ENCODE assay signal across 20 cellular contexts in the genomic region with DNA sequence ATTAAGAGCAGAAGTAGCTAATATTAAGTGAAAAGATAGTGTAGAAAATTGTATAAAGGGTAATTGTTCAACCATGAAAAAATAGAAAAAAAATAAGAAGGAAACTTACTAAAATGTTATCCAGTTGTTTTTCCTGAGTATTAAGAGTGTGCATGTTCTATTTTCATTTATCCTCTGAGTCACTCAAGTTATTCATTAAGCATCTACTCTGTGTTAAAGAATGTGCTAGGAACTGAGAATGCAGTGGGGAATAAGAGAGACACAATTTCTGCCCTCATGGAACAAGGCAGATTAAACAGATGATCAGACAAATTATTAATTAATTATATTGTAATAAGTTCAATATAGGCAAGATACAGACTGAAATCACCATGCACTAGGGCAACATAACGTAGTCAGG. TPM values are rescaled to one million over a fixed set of nuclear protein-coding genes. Genes with fewer than 3 reads are reported as not detected.
A peak's percentile ranks its signal among the peaks of the same experiment; 100 is the strongest.
DNase-seq lines count a peak whose midpoint lies in the region; ATAC-seq, FAIRE-seq and TF ChIP-seq lines count a peak whose summit lies in the region.
"Had no signal": no experiment of that assay in that cellular context is flagged by ENCODE, and none has a peak within 500 bp of the region (broad histone marks: within the 10 kb centered on the region; RNA-seq: fewer than 3 reads in every experiment).

No MANE protein-coding gene starts in this region.

- DNase-seq in EL: peak; percentile 13
- peak; percentile 2 for DNase-seq in bronchial epithelial cell (ENCODE audit: low read depth)
- peak; percentile 78 for DNase-seq in kidney tubule cell (ENCODE audit: low spot score)
- no peak for DNase-seq in CD8-positive, alpha-beta memory T cell
- no peak for DNase-seq in activated CD4-positive, alpha-beta T cell treated with anti-CD3 and anti-CD28 coated beads, Interleukin-2, amount 10 ng/mL, durations not matched to agents 7 days and 5 days
- DNase-seq in OCI-M1 (lab: John Stamatoyannopoulos, UW): no peak
- DNase-seq: CD4-positive, alpha-beta T cell; DND-41; GF-D8; KG1; NCI-H1092; NCI-H146; NCI-H2081; NCI-H774; PC-9 had no signal

- no peak for TF ChIP-seq CTCF in bronchial epithelial cell (IDR thresholded peaks at IDR 0.05; ENCODE audit: insufficient read depth, low read length, severe bottlenecking)

- POLR2A ChIA-PET in CD8-positive, alpha-beta memory T cell (lab: Charles Lee): no interaction called here
- POLR2A ChIA-PET in activated CD4-positive, alpha-beta T cell treated with anti-CD3 and anti-CD28 coated beads, Interleukin-2, amount 10 ng/mL, durations not matched to agents 7 days and 5 days (lab: Charles Lee): no interaction called here

- no peaks in the 10 kb centered on the region for H3K4me1 Mint-ChIP-seq in CD8-positive, alpha-beta memory T cell
- H3K4me1 Mint-ChIP-seq in activated CD4-positive, alpha-beta T cell treated with anti-CD3 and anti-CD28 coated beads, Interleukin-2, amount 10 ng/mL, durations not matched to agents 7 days and 5 days: no peaks in the 10 kb centered on the region
- H3K4me1 Mint-ChIP-seq: B cell had no signal

- H3K9me3 Mint-ChIP-seq in CD8-positive, alpha-beta memory T cell: peaks cover 9 to 25% (median 10%) of the 10 kb centered on the region in 5 donors
- peaks cover 5% of the 10 kb centered on the region for H3K9me3 Mint-ChIP-seq in activated CD4-positive, alpha-beta T cell treated with anti-CD3 and anti-CD28 coated beads, Interleukin-2, amount 10 ng/mL, durations not matched to agents 7 days and 5 days

- no peak for FAIRE-seq in bronchial epithelial cell (lab: Jason Lieb, UNC)
- FAIRE-seq: GM12891, GM18507, H1 had no signal

- ATAC-seq in HG03196 (IDR thresholded peaks at IDR 0.05; ENCODE audit: unreplicated experiment): no peak

- H3K27ac Mint-ChIP-seq in CD8-positive, alpha-beta memory T cell: no peak overlapping the region
- no peak overlapping the region for H3K27ac Mint-ChIP-seq in activated CD4-positive, alpha-beta T cell treated with anti-CD3 and anti-CD28 coated beads, Interleukin-2, amount 10 ng/mL, durations not matched to agents 7 days and 5 days
- H3K27ac Mint-ChIP-seq: B cell; CD4-positive, alpha-beta T cell had no signal

- H3K9me3 ChIP-seq in CD8-positive, alpha-beta memory T cell (ENCODE audit: low read length): no peaks in the 10 kb centered on the region

- no peaks in the 10 kb centered on the region for H3K4me1 ChIP-seq in CD8-positive, alpha-beta memory T cell (ENCODE audit: insufficient read depth, low read length)

- CTCF ChIA-PET in CD8-positive, alpha-beta memory T cell (lab: Charles Lee): no interaction called here
- CTCF ChIA-PET in activated CD4-positive, alpha-beta T cell treated with anti-CD3 and anti-CD28 coated beads, Interleukin-2, amount 10 ng/mL, durations not matched to agents 7 days and 5 days (lab: Charles Lee): no interaction called here

- no peaks in the 10 kb centered on the region for H3K36me3 ChIP-seq in bronchial epithelial cell (ENCODE audit: control insufficient read depth, insufficient read depth, low read length)
- no peaks in the 10 kb centered on the region for H3K36me3 ChIP-seq in CD8-positive, alpha-beta memory T cell (ENCODE audit: insufficient read depth, low read length)

- no peak overlapping the region for H3K4me3 ChIP-seq in bronchial epithelial cell (ENCODE audit: low read depth, low read length)
- no peak overlapping the region for H3K4me3 ChIP-seq in CD8-positive, alpha-beta memory T cell (ENCODE audit: low read length)
- H3K4me3 ChIP-seq: PC-9 had no signal

- peaks cover 0 to 4% (median 0%) of the 10 kb centered on the region in 3 donors for H3K36me3 Mint-ChIP-seq in CD8-positive, alpha-beta memory T cell
- H3K36me3 Mint-ChIP-seq in activated CD4-positive, alpha-beta T cell treated with anti-CD3 and anti-CD28 coated beads, Interleukin-2, amount 10 ng/mL, durations not matched to agents 7 days and 5 days (ENCODE audit: low read depth): peaks cover 4% of the 10 kb centered on the region

- no peaks in the 10 kb centered on the region for H3K27me3 ChIP-seq in bronchial epithelial cell (ENCODE audit: control insufficient read depth, insufficient read depth, low read length)
- H3K27me3 ChIP-seq in CD8-positive, alpha-beta memory T cell (ENCODE audit: insufficient read depth, low read length, poor library complexity, severe bottlenecking): no peaks in the 10 kb centered on the region

- no peak overlapping the region for H3K4me3 Mint-ChIP-seq in CD8-positive, alpha-beta memory T cell
- H3K4me3 Mint-ChIP-seq in activated CD4-positive, alpha-beta T cell treated with anti-CD3 and anti-CD28 coated beads, Interleukin-2, amount 10 ng/mL, durations not matched to agents 7 days and 5 days: no peak overlapping the region
- H3K4me3 Mint-ChIP-seq: B cell; CD4-positive, alpha-beta T cell had no signal

- H3K27me3 Mint-ChIP-seq in CD8-positive, alpha-beta memory T cell: peaks cover 1 to 7% of the 10 kb centered on the region in 2 donors
- no peaks in the 10 kb centered on the region for H3K27me3 Mint-ChIP-seq in activated CD4-positive, alpha-beta T cell treated with anti-CD3 and anti-CD28 coated beads, Interleukin-2, amount 10 ng/mL, durations not matched to agents 7 days and 5 days
- H3K27me3 Mint-ChIP-seq: CD4-positive, alpha-beta T cell had no signal

- no peak overlapping the region for H3K27ac ChIP-seq in CD8-positive, alpha-beta memory T cell (ENCODE audit: low read depth, low read length)
- H3K27ac ChIP-seq: PC-9 had no signal

RNA-seq across cellular contexts. Expression of gene PIGK, which starts 10.8 kb away (rescaled TPM):
- total RNA-seq in bronchial epithelial cell: 14.3 and 17.4 TPM in 2 replicates
- total RNA-seq in CD8-positive, alpha-beta memory T cell: 10 to 100 TPM; 25.7 TPM
- 37.7 TPM for polyA plus RNA-seq in CD8-positive, alpha-beta memory T cell
- total RNA-seq in activated CD4-positive, alpha-beta T cell treated with anti-CD3 and anti-CD28 coated beads, Interleukin-2, amount 10 ng/mL, durations not matched to agents 7 days and 5 days: 10 to 100 TPM; 24.3 to 34.9 TPM

RNA-seq across cellular contexts. Expression of gene AK5, which starts 51.8 kb away (rescaled TPM):
- not detected in 2 replicates for total RNA-seq in bronchial epithelial cell
- 1 to 10 TPM in 1 of 2 experiments, under 1 TPM in 1; 0.46 to 1.1 TPM for total RNA-seq in CD8-positive, alpha-beta memory T cell
- 3.4 TPM for polyA plus RNA-seq in CD8-positive, alpha-beta memory T cell
- 1 to 10 TPM; 5.6 to 7.0 TPM for total RNA-seq in activated CD4-positive, alpha-beta T cell treated with anti-CD3 and anti-CD28 coated beads, Interleukin-2, amount 10 ng/mL, durations not matched to agents 7 days and 5 days
- total RNA-seq: B cell had no signal

Comparison
In these comparisons a context has a peak if more than half of its experiments do, and no peak if none do; other contexts are left out.
1. DNase-seq: peak in EL (single experiment), bronchial epithelial cell (single experiment) and kidney tubule cell (single experiment); none in CD8-positive, alpha-beta memory T cell (0 of 5), activated CD4-positive, alpha-beta T cell treated with anti-CD3 and anti-CD28 coated beads, Interleukin-2, amount 10 ng/mL, durations not matched to agents 7 days and 5 days (single experiment) and OCI-M1 (single experiment).